Comparison of ENCODE assay signal across 25 cellular contexts in genomic region chr7:157557263-157557662, GRCh38.
DNase-seq lines count a peak whose midpoint lies in the region; ATAC-seq, FAIRE-seq and TF ChIP-seq lines count a peak whose summit lies in the region.
"Had no signal": no experiment of that assay in that cellular context is flagged by ENCODE, and none has a peak within 500 bp of the region (broad histone marks: within the 10 kb centered on the region; RNA-seq: fewer than 3 reads in every experiment).

No MANE protein-coding gene starts in this region.

- FAIRE-seq in bronchial epithelial cell (lab: Jason Lieb, UNC) (peak; percentile 89), urothelium cell line (lab: Jason Lieb, UNC) (peak; percentile 78)
- FAIRE-seq: GM12892, GM19239 had no signal

- no peak for TF ChIP-seq CTCF in bronchial epithelial cell (IDR thresholded peaks at IDR 0.05; ENCODE audit: insufficient read depth, low read length, severe bottlenecking)
- no peak for TF ChIP-seq CTCF in osteoblast (IDR thresholded peaks at IDR 0.05; ENCODE audit: extremely low read depth, low read depth, low read length)
- TF ChIP-seq CTCF in RWPE1 (conservative IDR thresholded peaks at IDR 0.05; ENCODE audit: low read depth) = no peak

- POLR2A ChIA-PET in RWPE1 (lab: Yijun Ruan, JAX; ENCODE audit: low non-redundant PET) = no interaction called here

- no peaks in the 10 kb centered on the region for H3K79me2 ChIP-seq in osteoblast (ENCODE audit: insufficient read depth, low read length)

- peak; percentile 21 for DNase-seq in activated effector memory CD4-positive, alpha-beta T cell treated with anti-CD3 and anti-CD28 coated beads, Interleukin-2, amount 50 U/mL, for 16 hours
- DNase-seq in activated effector memory CD4-positive, alpha-beta T cell treated with Interleukin-2 at 50 U/mL for 16 hours = no peak
- DNase-seq in bronchial epithelial cell (ENCODE audit: low read depth) = no peak
- DNase-seq in osteoblast (ENCODE audit: insufficient read length, low spot score, missing footprints) = peak; percentile 35
- DNase-seq in urothelium cell line (ENCODE audit: low spot score) = no peak
- no peak for DNase-seq in RWPE1 (ENCODE audit: low spot score)
- no peak for DNase-seq in activated CD4-positive, CD25-positive, alpha-beta regulatory T cell (lab: John Stamatoyannopoulos, UW)
- DNase-seq: BE2C; DMS153; DND-41; KBM-7; NCI-H2029; NCI-H446 treated with DMSO at 0.1 percent for 48 hours; NCI-H526; NCI-H82; NK-92 treated with Interleukin-12 subunit alpha and Interleukin-12 subunit beta, amount 100 ng/mL, for 24 hours; PC-9; Right ventricle myocardium superior had no signal

- H3K27ac ChIP-seq in osteoblast (ENCODE audit: low read depth, low read length) (no peak overlapping the region), RWPE1 (no peak overlapping the region)
- H3K27ac ChIP-seq: 22Rv1, HL-60, PC-9, SJSA1 had no signal

- CTCF ChIA-PET in RWPE1 (lab: Yijun Ruan, JAX) = no interaction called here

- no peaks in the 10 kb centered on the region for H4K20me1 ChIP-seq in osteoblast (ENCODE audit: insufficient read depth, low read length)

- H3K27me3 ChIP-seq in bronchial epithelial cell (ENCODE audit: control insufficient read depth, insufficient read depth, low read length) (no peaks in the 10 kb centered on the region), osteoblast (ENCODE audit: insufficient read depth, low read length) (no peaks in the 10 kb centered on the region)
- H3K27me3 ChIP-seq: BE2C, SJSA1 had no signal

- H3K4me1 ChIP-seq in osteoblast (ENCODE audit: insufficient read depth, low read length) = no peaks in the 10 kb centered on the region
- H3K4me1 ChIP-seq: BE2C had no signal

- no peaks in the 10 kb centered on the region for H3K36me3 ChIP-seq in bronchial epithelial cell (ENCODE audit: control insufficient read depth, insufficient read depth, low read length)
- no peaks in the 10 kb centered on the region for H3K36me3 ChIP-seq in osteoblast (ENCODE audit: insufficient read depth, low read length)
- H3K36me3 ChIP-seq: BE2C, SJSA1 had no signal

- peaks cover 6% of the 10 kb centered on the region for H3K9me3 ChIP-seq in osteoblast (ENCODE audit: low read depth, low read length)
- H3K9me3 ChIP-seq: BE2C had no signal

- H3K4me2 ChIP-seq in osteoblast (ENCODE audit: insufficient read depth, low read length) = no peak overlapping the region
- H3K4me2 ChIP-seq: PC-9 had no signal

- no peak overlapping the region for H2AFZ ChIP-seq in osteoblast (ENCODE audit: low read length)
- H2AFZ ChIP-seq: PC-9 had no signal

- H3K4me3 ChIP-seq in bronchial epithelial cell (ENCODE audit: low read depth, low read length) (no peak overlapping the region), osteoblast (ENCODE audit: insufficient read depth, low read length) (no peak overlapping the region)
- H3K4me3 ChIP-seq: PC-9, SJSA1 had no signal

- ATAC-seq in activated CD4-positive, CD25-positive, alpha-beta regulatory T cell treated with anti-CD3 and anti-CD28 coated beads, Interleukin-2, amount 50 U/mL, for 24 hours = no peak
- ATAC-seq: HCT116 had no signal

Comparison
In these comparisons a context has a peak if more than half of its experiments do, and no peak if none do; other contexts are left out.
1. DNase-seq: peak in activated effector memory CD4-positive, alpha-beta T cell treated with anti-CD3 and anti-CD28 coated beads, Interleukin-2, amount 50 U/mL, for 16 hours (single experiment) and osteoblast (single experiment); none in activated effector memory CD4-positive, alpha-beta T cell treated with Interleukin-2 at 50 U/mL for 16 hours (single experiment), bronchial epithelial cell (single experiment), urothelium cell line (single experiment), RWPE1 (single experiment) and activated CD4-positive, CD25-positive, alpha-beta regulatory T cell (0 of 4).